8 cellular contexts compared by ENCODE assay signal in the genomic region with DNA sequence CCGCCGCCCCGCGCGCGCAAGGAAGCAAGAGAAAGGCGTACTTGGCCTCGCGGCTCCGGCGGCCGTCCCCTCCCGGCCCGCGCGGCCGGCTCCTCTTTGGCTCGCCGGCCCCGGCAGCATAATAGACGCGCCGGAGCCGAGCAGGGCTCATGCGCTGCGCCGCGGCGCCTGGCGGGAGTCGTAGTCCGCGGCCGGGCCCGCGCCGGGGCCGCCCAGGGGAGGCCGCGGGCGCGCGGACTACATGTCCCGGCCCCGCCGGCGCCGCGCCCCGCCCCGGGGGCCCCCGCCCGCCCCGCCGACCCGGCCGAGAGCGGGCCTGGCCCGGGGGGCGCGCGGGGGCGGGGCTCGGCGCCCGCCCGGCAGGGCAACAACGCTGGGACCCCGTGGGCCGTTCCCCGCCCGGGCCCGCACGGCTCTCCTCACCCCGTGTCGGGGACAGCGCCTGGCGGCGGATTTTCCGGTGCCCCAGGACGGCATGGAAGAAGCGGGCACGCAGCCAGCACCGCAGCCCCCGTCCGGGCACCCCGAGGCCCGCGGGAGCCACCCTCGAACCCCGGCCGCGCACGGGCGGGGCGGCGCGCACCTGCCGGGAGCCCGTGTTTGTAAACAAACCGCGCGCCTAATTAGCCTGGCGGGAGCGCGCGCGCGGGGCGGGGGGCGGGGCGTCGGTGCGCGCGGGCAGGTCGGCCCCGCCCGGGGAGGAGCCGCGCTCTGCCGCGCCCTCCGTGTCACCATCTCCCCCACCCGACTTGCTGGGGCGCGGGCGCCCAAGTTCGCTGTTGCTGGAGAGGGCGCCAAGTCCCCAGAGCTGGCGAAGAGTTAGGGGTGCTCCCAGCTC. TPM values are rescaled to one million over a fixed set of nuclear protein-coding genes. Genes with fewer than 3 reads are reported as not detected.
DNase-seq lines count a peak whose midpoint lies in the region; ATAC-seq and TF ChIP-seq lines count a peak whose summit lies in the region.

A gene (minus strand): TSS at position 123 of the 838 bp plus-strand sequence. CDS start 14,549 bp downstream, outside the sequence.

- intact Hi-C loops in sciatic nerve (cut with DNase I) = loop anchor here (10.0 kb wide), 1 partner anchor 87 kb away; no protein-coding TSS in a partner anchor

- DNase-seq in NCI-H1694 (lab: John Stamatoyannopoulos, UW) (peak; percentile 48), T-helper 9 cell (peak; percentile 78), astrocyte of the cerebellum (ENCODE audit: low read depth) (peak; percentile 68), hypothalamus (lab: John Stamatoyannopoulos, UW) (peak in 46 of 51 donors; percentile 38 to 90 (median 74)), sciatic nerve (ENCODE audit: low spot score) (peak; percentile 88), OCI-M2 (lab: John Stamatoyannopoulos, UW; ENCODE audit: unreplicated experiment) (no peak)

- TF ChIP-seq CTCF in astrocyte of the cerebellum (IDR thresholded peaks at IDR 0.05; ENCODE audit: low read depth, low read length, missing control alignments) = no peak

- H3K4me3 ChIP-seq in astrocyte of the cerebellum (ENCODE audit: low read depth, low read length) = peak within 1 kb of the TSS; percentile 84

- in situ Hi-C loops in astrocyte of the cerebellum (cut with HindIII; ENCODE audit: low sequenced_read_pairs) = no loop called here

- peak; percentile 72 for ATAC-seq in GM18502 (IDR thresholded peaks at IDR 0.05; ENCODE audit: poor library complexity, unreplicated experiment)
- ATAC-seq in HG02884 (IDR thresholded peaks at IDR 0.05; ENCODE audit: unreplicated experiment) = peak; percentile 71
- peak; percentile 89 for ATAC-seq in sciatic nerve

RNA-seq across cellular contexts. Expression of the gene that starts here (rescaled TPM):
- total RNA-seq in sciatic nerve = 54.4 TPM
